In the genomic region with DNA sequence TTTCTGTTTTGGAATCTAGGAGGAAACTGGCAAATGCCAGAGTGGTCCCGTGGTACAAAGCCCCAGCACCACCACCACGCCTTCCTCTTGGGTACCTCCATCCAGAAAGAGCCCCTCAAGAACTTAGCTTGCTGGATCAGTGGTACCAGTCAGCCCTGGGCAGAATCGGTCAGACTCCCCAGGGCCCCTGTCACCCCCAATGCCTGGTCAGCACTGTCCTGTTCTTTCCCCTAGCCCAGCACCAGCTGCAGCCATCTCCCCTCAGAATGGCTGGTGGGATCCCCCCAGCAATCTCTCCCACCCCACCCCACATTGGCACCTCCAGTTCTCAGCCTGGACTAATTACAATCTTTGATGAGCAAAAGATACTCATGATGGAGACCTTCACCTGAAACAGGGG, we compare ENCODE assay signal across 24 cellular contexts.
"Had no signal": no experiment of that assay in that cellular context is flagged by ENCODE, and none has a peak within 500 bp of the region (broad histone marks: within the 10 kb centered on the region; RNA-seq: fewer than 3 reads in every experiment).

No MANE protein-coding gene starts in this region.

- H2AFZ ChIP-seq: neural progenitor cell had no signal

- ATAC-seq: heart left ventricle; left lobe of liver; lower lobe of right lung; natural killer cell; sciatic nerve; stimulated activated effector memory CD8-positive, alpha-beta T cell treated with anti-CD3 and anti-CD28 coated beads, Interleukin-12 subunit alpha, Interleukin-12 subunit beta, amount 100 ng/mL, for 72 hours had no signal

- H3K9me3 ChIP-seq: heart left ventricle, lower lobe of right lung, ovary, prostate gland, suprapubic skin, thoracic aorta, tibial artery, uterus had no signal

- H3K9ac ChIP-seq: neural progenitor cell had no signal

- H3K4me1 ChIP-seq: neural progenitor cell, prostate gland, uterus had no signal

- FAIRE-seq: islet of Langerhans had no signal

- H3K36me3 ChIP-seq: heart left ventricle, lower lobe of right lung, neural progenitor cell, ovary, prostate gland, suprapubic skin, thoracic aorta, tibial artery, uterus had no signal

- H3K4me3 Mint-ChIP-seq: immature natural killer cell; naive B cell; natural killer cell; nephron progenitor cell; neural progenitor cell; stimulated activated effector memory CD8-positive, alpha-beta T cell treated with anti-CD3 and anti-CD28 coated beads, Interleukin-12 subunit alpha, Interleukin-12 subunit beta, amount 100 ng/mL, for 72 hours; stimulated activated naive CD8-positive, alpha-beta T cell treated with anti-CD3 and anti-CD28 coated beads, Interleukin-15, Interleukin-2, amounts not matched to agents 100 ng/mL and 50 ng/mL, for 24 hours had no signal

- H3K27ac ChIP-seq: heart left ventricle, lower lobe of right lung, neural progenitor cell, ovary, prostate gland, suprapubic skin, thoracic aorta, tibial artery, uterus had no signal

- H3K36me3 Mint-ChIP-seq: natural killer cell; neural progenitor cell; stimulated activated effector memory CD8-positive, alpha-beta T cell treated with anti-CD3 and anti-CD28 coated beads, Interleukin-12 subunit alpha, Interleukin-12 subunit beta, amount 100 ng/mL, for 72 hours had no signal

- H3K27me3 ChIP-seq: heart left ventricle, neural progenitor cell, ovary, uterus had no signal

- H3K4me2 ChIP-seq: neural progenitor cell had no signal

- H3K4me3 ChIP-seq: heart left ventricle, lower lobe of right lung, neural progenitor cell, ovary, prostate gland, skin epidermis, suprapubic skin, thoracic aorta, tibial artery, uterus had no signal

- DNase-seq: immature natural killer cell; lower lobe of right lung; mammary epithelial cell; mesenchymal stem cell; naive B cell; natural killer cell; nephron progenitor cell; ovary; stimulated activated CD4-positive, alpha-beta T cell treated with anti-CD3 and anti-CD28 coated beads, Interleukin-4, amount 100 ng/mL, for 24 hours; stimulated activated naive CD4-positive, alpha-beta T cell; trophoblast cell; uterus had no signal

- H3K9me3 Mint-ChIP-seq: immature natural killer cell; nephron progenitor cell; stimulated activated naive CD8-positive, alpha-beta T cell treated with anti-CD3 and anti-CD28 coated beads, Interleukin-15, Interleukin-2, amounts not matched to agents 100 ng/mL and 50 ng/mL, for 24 hours had no signal

- H3K27ac Mint-ChIP-seq: naive B cell; natural killer cell; nephron progenitor cell; neural progenitor cell; stimulated activated effector memory CD8-positive, alpha-beta T cell treated with anti-CD3 and anti-CD28 coated beads, Interleukin-12 subunit alpha, Interleukin-12 subunit beta, amount 100 ng/mL, for 72 hours; stimulated activated naive CD8-positive, alpha-beta T cell treated with anti-CD3 and anti-CD28 coated beads, Interleukin-15, Interleukin-2, amounts not matched to agents 100 ng/mL and 50 ng/mL, for 24 hours had no signal
